9 cellular contexts compared by ENCODE assay signal in the genomic region with DNA sequence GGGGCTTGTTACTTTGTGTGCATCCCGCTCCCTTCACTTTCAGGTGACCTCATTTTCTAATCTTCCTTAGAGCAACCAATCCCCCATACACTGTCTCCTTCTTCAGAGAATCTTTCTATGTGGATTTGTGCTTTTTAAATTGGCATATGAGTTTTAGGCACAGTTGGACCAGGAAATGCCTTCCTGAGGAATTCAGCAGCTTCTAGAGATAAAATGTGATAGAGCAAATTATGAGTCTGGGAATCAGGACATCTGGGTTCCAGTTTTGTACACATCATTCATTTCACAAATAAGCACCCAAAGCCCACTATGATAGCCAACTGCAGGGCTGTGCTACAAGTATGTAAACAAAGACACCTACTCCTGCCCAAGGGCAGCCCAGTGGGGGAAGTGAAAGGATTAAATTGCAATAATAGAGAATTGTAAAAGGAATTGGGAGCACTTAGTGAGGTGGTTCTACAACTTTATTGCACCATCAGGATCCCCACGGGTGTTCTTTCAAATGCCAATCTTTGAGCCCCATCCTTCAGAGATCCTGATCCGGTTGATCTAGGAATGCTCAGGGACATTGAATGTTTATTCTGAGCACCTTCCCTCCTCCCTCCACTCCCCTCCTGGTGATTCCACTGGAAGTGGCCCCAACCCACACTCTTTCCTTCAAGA. TPM values are rescaled to one million over a fixed set of nuclear protein-coding genes. Genes with fewer than 3 reads are reported as not detected.
DNase-seq lines count a peak whose midpoint lies in the region; ATAC-seq and TF ChIP-seq lines count a peak whose summit lies in the region.
"Had no signal": no experiment of that assay in that cellular context is flagged by ENCODE, and none has a peak within 500 bp of the region (broad histone marks: within the 10 kb centered on the region; RNA-seq: fewer than 3 reads in every experiment).

No MANE protein-coding gene starts in this region.

- DNase-seq in activated CD4-positive, alpha-beta T cell treated with anti-CD3 and anti-CD28 coated beads, Interleukin-2, amount 10 ng/mL, durations not matched to agents 24 days and 14 days = no peak
- no peak for DNase-seq in activated CD4-positive, alpha-beta T cell treated with anti-CD3 and anti-CD28 coated beads for 36 hours
- DNase-seq in NT2/D1 (ENCODE audit: low read depth, low spot score) (peak; percentile 94), esophagus squamous epithelium (lab: John Stamatoyannopoulos, UW) (no peak), smooth muscle cell (lab: John Stamatoyannopoulos, UW; ENCODE audit: unreplicated experiment) (no peak), epidermal melanocyte (ENCODE audit: insufficient read length, low spot score) (no peak)
- DNase-seq in effector CD4-positive, alpha-beta T cell = no peak

- TF ChIP-seq POLR2A in esophagus squamous epithelium (IDR thresholded peaks at IDR 0.05) = no peak

- H2AFZ ChIP-seq in smooth muscle cell (ENCODE audit: low read depth) = no peak overlapping the region

- intact Hi-C loops in activated CD4-positive, alpha-beta T cell treated with anti-CD3 and anti-CD28 coated beads, Interleukin-2, amount 10 ng/mL, durations not matched to agents 24 days and 14 days (cut with micrococcal nuclease) = no loop called here
- intact Hi-C loops in activated CD4-positive, alpha-beta T cell treated with anti-CD3 and anti-CD28 coated beads for 36 hours (cut with DNase I, micrococcal nuclease) = no loop called here
- intact Hi-C loops in esophagus squamous epithelium (cut with DNase I) = no loop called here

- no peaks in the 10 kb centered on the region for H3K27me3 Mint-ChIP-seq in activated CD4-positive, alpha-beta T cell treated with anti-CD3 and anti-CD28 coated beads, Interleukin-2, amount 10 ng/mL, durations not matched to agents 24 days and 14 days
- H3K27me3 Mint-ChIP-seq in activated CD4-positive, alpha-beta T cell treated with anti-CD3 and anti-CD28 coated beads for 36 hours = no peaks in the 10 kb centered on the region

- H3K9me3 ChIP-seq in NT2/D1 (ENCODE audit: insufficient read depth, low read length) (no peaks in the 10 kb centered on the region), esophagus squamous epithelium (no peaks in the 10 kb centered on the region), smooth muscle cell (replicated peaks; ENCODE audit: low read depth) (no peaks in the 10 kb centered on the region)

- peaks cover 53% of the 10 kb centered on the region for H3K36me3 Mint-ChIP-seq in activated CD4-positive, alpha-beta T cell treated with anti-CD3 and anti-CD28 coated beads, Interleukin-2, amount 10 ng/mL, durations not matched to agents 24 days and 14 days (ENCODE audit: low read depth)
- peaks cover 39% of the 10 kb centered on the region for H3K36me3 Mint-ChIP-seq in activated CD4-positive, alpha-beta T cell treated with anti-CD3 and anti-CD28 coated beads for 36 hours (ENCODE audit: low read depth)

- H3K27me3 ChIP-seq in NT2/D1 (ENCODE audit: insufficient read depth, insufficient read length) = no peaks in the 10 kb centered on the region
- H3K27me3 ChIP-seq in esophagus squamous epithelium = no peaks in the 10 kb centered on the region
- no peaks in the 10 kb centered on the region for H3K27me3 ChIP-seq in smooth muscle cell (ENCODE audit: low read depth)

- ATAC-seq in activated CD4-positive, alpha-beta T cell treated with anti-CD3 and anti-CD28 coated beads for 36 hours = no peak
- ATAC-seq in HG03039 (IDR thresholded peaks at IDR 0.05; ENCODE audit: unreplicated experiment) = no peak

- H3K27ac ChIP-seq in esophagus squamous epithelium = peak overlapping the region in 3 of 4 donors; percentile 36 to 78 (median 73)
- peak overlapping the region; percentile 85 for H3K27ac ChIP-seq in smooth muscle cell (ENCODE audit: low read depth)
- H3K27ac ChIP-seq: coronary artery had no signal

- no peak overlapping the region for H3K9ac ChIP-seq in NT2/D1 (ENCODE audit: insufficient read length, low read depth)
- no peak overlapping the region for H3K9ac ChIP-seq in smooth muscle cell (ENCODE audit: low read depth)

- H3K79me2 ChIP-seq in smooth muscle cell (ENCODE audit: low read depth) = no peaks in the 10 kb centered on the region

- no peaks in the 10 kb centered on the region for H3K9me3 Mint-ChIP-seq in activated CD4-positive, alpha-beta T cell treated with anti-CD3 and anti-CD28 coated beads, Interleukin-2, amount 10 ng/mL, durations not matched to agents 24 days and 14 days
- H3K9me3 Mint-ChIP-seq in activated CD4-positive, alpha-beta T cell treated with anti-CD3 and anti-CD28 coated beads for 36 hours (ENCODE audit: low read depth) = no peaks in the 10 kb centered on the region

- H3K4me1 Mint-ChIP-seq in activated CD4-positive, alpha-beta T cell treated with anti-CD3 and anti-CD28 coated beads, Interleukin-2, amount 10 ng/mL, durations not matched to agents 24 days and 14 days = peaks cover 21% of the 10 kb centered on the region
- peaks cover 32% of the 10 kb centered on the region for H3K4me1 Mint-ChIP-seq in activated CD4-positive, alpha-beta T cell treated with anti-CD3 and anti-CD28 coated beads for 36 hours

- H3K4me3 ChIP-seq in NT2/D1 (ENCODE audit: insufficient read length, low read depth) = no peak overlapping the region
- H3K4me3 ChIP-seq in esophagus squamous epithelium = no peak overlapping the region
- H3K4me3 ChIP-seq in smooth muscle cell = no peak overlapping the region
- H3K4me3 ChIP-seq: coronary artery had no signal

- CTCF ChIA-PET in activated CD4-positive, alpha-beta T cell treated with anti-CD3 and anti-CD28 coated beads for 36 hours (lab: Charles Lee) = interaction anchor here (0.6 to 1.5 kb wide), 6 partner anchors 15 to 34 kb away, joined by 3 to 5 read pairs (median 3); no protein-coding TSS in a partner anchor

- 42 to 46% methylated on average over 3 of the region's 3 CpGs for WGBS in esophagus squamous epithelium, 2 donors
- WGBS in smooth muscle cell (ENCODE audit: low lambda C conversion rate) = 21% methylated on average over 3 of the region's 3 CpGs

- H3K36me3 ChIP-seq in NT2/D1 (ENCODE audit: insufficient read depth, insufficient read length, low read length) = peaks cover 26% of the 10 kb centered on the region
- peaks cover 0 to 6% (median 0%) of the 10 kb centered on the region in 3 donors for H3K36me3 ChIP-seq in esophagus squamous epithelium
- H3K36me3 ChIP-seq in smooth muscle cell (ENCODE audit: low read depth) = no peaks in the 10 kb centered on the region

- peaks cover 7% of the 10 kb centered on the region for H4K20me1 ChIP-seq in smooth muscle cell (ENCODE audit: low read depth)

- H3K4me3 Mint-ChIP-seq in activated CD4-positive, alpha-beta T cell treated with anti-CD3 and anti-CD28 coated beads, Interleukin-2, amount 10 ng/mL, durations not matched to agents 24 days and 14 days = no peak overlapping the region
- no peak overlapping the region for H3K4me3 Mint-ChIP-seq in activated CD4-positive, alpha-beta T cell treated with anti-CD3 and anti-CD28 coated beads for 36 hours

- H3F3A ChIP-seq in smooth muscle cell (ENCODE audit: low read depth) = no peaks in the 10 kb centered on the region

- H3K27ac Mint-ChIP-seq in activated CD4-positive, alpha-beta T cell treated with anti-CD3 and anti-CD28 coated beads, Interleukin-2, amount 10 ng/mL, durations not matched to agents 24 days and 14 days = peak overlapping the region; percentile 11
- H3K27ac Mint-ChIP-seq in activated CD4-positive, alpha-beta T cell treated with anti-CD3 and anti-CD28 coated beads for 36 hours = no peak overlapping the region

- POLR2A ChIA-PET in activated CD4-positive, alpha-beta T cell treated with anti-CD3 and anti-CD28 coated beads for 36 hours (lab: Charles Lee) = no interaction called here

- no peak for TF ChIP-seq CTCF in esophagus squamous epithelium (IDR thresholded peaks at IDR 0.05)
- TF ChIP-seq CTCF in smooth muscle cell (IDR thresholded peaks at IDR 0.05; ENCODE audit: borderline replicate concordance, insufficient read depth, poor library complexity, severe bottlenecking) = no peak

- peak overlapping the region; percentile 22 for H3K4me2 ChIP-seq in smooth muscle cell

- H3K4me1 ChIP-seq in NT2/D1 (ENCODE audit: insufficient read depth, insufficient read length) (no peaks in the 10 kb centered on the region), esophagus squamous epithelium (peaks cover 8 to 50% (median 24%) of the 10 kb centered on the region in 3 donors), smooth muscle cell (ENCODE audit: low read depth) (peaks cover 28% of the 10 kb centered on the region)

RNA-seq across cellular contexts. Expression of a gene that starts 11.3 kb away (rescaled TPM):
- 98.1 and 101 TPM in 2 replicates for total RNA-seq in activated CD4-positive, alpha-beta T cell treated with anti-CD3 and anti-CD28 coated beads, Interleukin-2, amount 10 ng/mL, durations not matched to agents 24 days and 14 days
- total RNA-seq in activated CD4-positive, alpha-beta T cell treated with anti-CD3 and anti-CD28 coated beads for 36 hours = 10 to 100 TPM; 78.1 to 98.5 TPM
- total RNA-seq in esophagus squamous epithelium = 10 to 100 TPM; 35.6 to 50.8 (median 44.5) TPM
- total RNA-seq in smooth muscle cell = 65.0 and 102 TPM in 2 replicates
- 55.0 and 56.5 TPM in 2 replicates for polyA plus RNA-seq in smooth muscle cell

RNA-seq across cellular contexts. Expression of a gene that starts 54.2 kb away (rescaled TPM):
- 2,196 and 2,218 TPM in 2 replicates for total RNA-seq in activated CD4-positive, alpha-beta T cell treated with anti-CD3 and anti-CD28 coated beads, Interleukin-2, amount 10 ng/mL, durations not matched to agents 24 days and 14 days
- total RNA-seq in activated CD4-positive, alpha-beta T cell treated with anti-CD3 and anti-CD28 coated beads for 36 hours = 1,000 to 10,000 TPM; 2,345 to 2,742 TPM
- total RNA-seq in esophagus squamous epithelium = 1,000 to 10,000 TPM; 2,239 to 4,093 (median 3,173) TPM
- 7,008 and 8,051 TPM in 2 replicates for total RNA-seq in smooth muscle cell
- 5,467 and 5,517 TPM in 2 replicates for polyA plus RNA-seq in smooth muscle cell
